In genomic region chr16:13435415-13435814, GRCh38 we compare ENCODE assay signal across 21 cellular contexts.
DNase-seq lines count a peak whose midpoint lies in the region; FAIRE-seq and TF ChIP-seq lines count a peak whose summit lies in the region.
"Had no signal": no experiment of that assay in that cellular context is flagged by ENCODE, and none has a peak within 500 bp of the region (broad histone marks: within the 10 kb centered on the region; RNA-seq: fewer than 3 reads in every experiment).

No MANE protein-coding gene starts in this region.

- peak; percentile 5 for DNase-seq in activated CD4-positive, alpha-beta T cell treated with anti-CD3 and anti-CD28 coated beads for 48 hours
- no peak for DNase-seq in activated CD4-positive, alpha-beta T cell treated with anti-CD3 and anti-CD28 coated beads, Interleukin-2, amount 50 U/mL, for 48 hours
- DNase-seq in kidney (no peak), renal cortical epithelial cell (ENCODE audit: low read depth) (peak; percentile 69), NCI-H69 (lab: John Stamatoyannopoulos, UW) (no peak), NOMO-1 treated with DMSO at 0.1 percent for 48 hours (lab: John Stamatoyannopoulos, UW; ENCODE audit: unreplicated experiment) (no peak)
- DNase-seq in activated CD8-positive, alpha-beta memory T cell treated with anti-CD3 and anti-CD28 coated beads, Interleukin-2, amount 50 U/mL, for 4 hours, result no peak
- DNase-seq: CD8-positive, alpha-beta T cell; DMS79 treated with DMSO at 0.1 percent for 48 hours; KG1; MG63; NCI-H1092; NCI-H146; NCI-H2081; NCI-H510A; RPMI8226 had no signal

- no peaks in the 10 kb centered on the region for H4K20me1 ChIP-seq in SU-DHL-6 (ENCODE audit: low read depth, low read length)
- H4K20me1 ChIP-seq: BLaER1 had no signal

- H3F3A ChIP-seq in SU-DHL-6 (ENCODE audit: insufficient read depth), result 0 out of 2 replicates have a peak, but pooled peaks cover 5% of the 10 kb centered on the region

- H3K9ac ChIP-seq in SU-DHL-6 (ENCODE audit: low read length) (peak overlapping the region; percentile 23), kidney (ENCODE audit: low read length in 2 of 2) (peak overlapping the region in 1 of 2 donors; percentile 53)
- H3K9ac ChIP-seq: BLaER1 had no signal

- no peaks in the 10 kb centered on the region for H3K9me2 ChIP-seq in SU-DHL-6 (replicated peaks; ENCODE audit: insufficient read depth, low read length)

- TF ChIP-seq CTCF in SU-DHL-6 (IDR thresholded peaks at IDR 0.05; ENCODE audit: insufficient read depth, low read length, poor library complexity, severe bottlenecking), result no peak
- TF ChIP-seq CTCF in kidney (IDR thresholded peaks at IDR 0.05; ENCODE audit: borderline replicate concordance, extremely low read depth, insufficient read depth), result no peak

- H3K9me3 ChIP-seq in SU-DHL-6 (ENCODE audit: insufficient read depth, low read length) (no peaks in the 10 kb centered on the region), kidney (ENCODE audit: control insufficient read depth in 1 of 2, low read length in 2 of 2) (no peaks in the 10 kb centered on the region)
- H3K9me3 ChIP-seq: BLaER1, MG63 had no signal

- intact Hi-C loops in kidney (cut with DNase I), result no loop called here

- H2AFZ ChIP-seq in SU-DHL-6 (ENCODE audit: low read depth, low read length, severe bottlenecking), result peak overlapping the region; percentile 79
- H2AFZ ChIP-seq: GM23338 had no signal

- H3K36me3 ChIP-seq in SU-DHL-6 (ENCODE audit: low read length), result no peaks in the 10 kb centered on the region
- no peaks in the 10 kb centered on the region for H3K36me3 ChIP-seq in kidney (ENCODE audit: control insufficient read depth in 1 of 2, insufficient read depth in 2 of 2, low read length in 2 of 2)
- H3K36me3 ChIP-seq: BLaER1, MG63 had no signal

- H3K27ac ChIP-seq in SU-DHL-6 (ENCODE audit: low read depth, low read length) (peak overlapping the region; percentile 34; the same call in 1 of the 2 replicates), kidney (ENCODE audit: low read depth in 2 of 2, low read length in 2 of 2) (peak overlapping the region; percentile 88 to 94)
- H3K27ac ChIP-seq: BLaER1 had no signal

- H3K4me3 ChIP-seq in SU-DHL-6 (ENCODE audit: insufficient read depth, low read length, poor library complexity, severe bottlenecking) (no peak overlapping the region), kidney (ENCODE audit: low read length in 2 of 2) (peak overlapping the region in 1 of 2 donors; percentile 19)
- H3K4me3 ChIP-seq: BLaER1, GM23338, MG63 had no signal

- H3K4me1 ChIP-seq in kidney (ENCODE audit: control insufficient read depth in 1 of 2, insufficient read depth in 1 of 2, low read depth in 1 of 2, low read length in 2 of 2), result peaks cover 11 to 19% of the 10 kb centered on the region in 2 donors

- H3K79me2 ChIP-seq in SU-DHL-6 (ENCODE audit: insufficient read depth, low read length), result no peaks in the 10 kb centered on the region

- no peaks in the 10 kb centered on the region for H3K27me3 ChIP-seq in SU-DHL-6 (ENCODE audit: low read length)
- H3K27me3 ChIP-seq: BLaER1, MG63 had no signal

- peak overlapping the region; percentile 17 for H3K4me2 ChIP-seq in SU-DHL-6 (ENCODE audit: low read depth, low read length, poor library complexity, severe bottlenecking)
- H3K4me2 ChIP-seq: GM23338 had no signal

- no peak for FAIRE-seq in kidney (lab: Jason Lieb, UNC)
- FAIRE-seq: D721Med, G401.6 had no signal

Comparison
In these comparisons a context has a peak if more than half of its experiments do, and no peak if none do; other contexts are left out.
1. DNase-seq: peak in activated CD4-positive, alpha-beta T cell treated with anti-CD3 and anti-CD28 coated beads for 48 hours (single experiment) and renal cortical epithelial cell (single experiment); none in activated CD4-positive, alpha-beta T cell treated with anti-CD3 and anti-CD28 coated beads, Interleukin-2, amount 50 U/mL, for 48 hours (0 of 2), kidney (single experiment), activated CD8-positive, alpha-beta memory T cell treated with anti-CD3 and anti-CD28 coated beads, Interleukin-2, amount 50 U/mL, for 4 hours (single experiment), NCI-H69 (single experiment) and NOMO-1 treated with DMSO at 0.1 percent for 48 hours (single experiment).